In genomic region chr1:119882172-119883029, GRCh38 we compare ENCODE assay signal across 25 cellular contexts. TPM values are rescaled to one million over a fixed set of nuclear protein-coding genes. Genes with fewer than 3 reads are reported as not detected.
DNase-seq lines count a peak whose midpoint lies in the region; ATAC-seq, FAIRE-seq and TF ChIP-seq lines count a peak whose summit lies in the region.
"Had no signal": no experiment of that assay in that cellular context is flagged by ENCODE, and none has a peak within 500 bp of the region (broad histone marks: within the 10 kb centered on the region; RNA-seq: fewer than 3 reads in every experiment).

No MANE protein-coding gene starts in this region.

- H3K9ac ChIP-seq in kidney (ENCODE audit: low read length in 2 of 2) = no peak overlapping the region
- H3K9ac ChIP-seq: parathyroid adenoma had no signal

- no peak for TF ChIP-seq POLR2A in GM12891 (IDR thresholded peaks at IDR 0.05; ENCODE audit: low read depth, low read length)

- no peak overlapping the region for H3K4me3 ChIP-seq in epithelial cell of esophagus (ENCODE audit: low read length)
- H3K4me3 ChIP-seq in osteoblast (ENCODE audit: insufficient read depth, low read length) = no peak overlapping the region
- no peak overlapping the region for H3K4me3 ChIP-seq in kidney (ENCODE audit: low read length in 2 of 2)
- H3K4me3 ChIP-seq: GM12878, sigmoid colon, tibial nerve had no signal

- H3K27ac ChIP-seq in osteoblast (ENCODE audit: low read depth, low read length) = no peak overlapping the region
- H3K27ac ChIP-seq in kidney (ENCODE audit: low read depth in 2 of 2, low read length in 2 of 2) = no peak overlapping the region
- H3K27ac ChIP-seq: parathyroid adenoma, sigmoid colon, tibial nerve, VCaP had no signal

- no peak for TF ChIP-seq CTCF in epithelial cell of esophagus (IDR thresholded peaks at IDR 0.05; ENCODE audit: insufficient read depth, low read depth, low read length, missing control alignments)
- TF ChIP-seq CTCF in osteoblast (IDR thresholded peaks at IDR 0.05; ENCODE audit: extremely low read depth, low read depth, low read length) = no peak
- TF ChIP-seq CTCF in kidney (IDR thresholded peaks at IDR 0.05; ENCODE audit: borderline replicate concordance, extremely low read depth, insufficient read depth) = no peak

- H3K27me3 ChIP-seq in osteoblast (ENCODE audit: insufficient read depth, low read length) = no peaks in the 10 kb centered on the region
- H3K27me3 ChIP-seq: sigmoid colon, tibial nerve had no signal

- H3K79me2 ChIP-seq in osteoblast (ENCODE audit: insufficient read depth, low read length) = no peaks in the 10 kb centered on the region
- H3K79me2 ChIP-seq: parathyroid adenoma had no signal

- no peaks in the 10 kb centered on the region for H4K20me1 ChIP-seq in osteoblast (ENCODE audit: insufficient read depth, low read length)

- H2AFZ ChIP-seq in osteoblast (ENCODE audit: low read length) = peak overlapping the region; percentile 37
- H2AFZ ChIP-seq: parathyroid adenoma had no signal

- ATAC-seq in HG02610 (IDR thresholded peaks at IDR 0.05; ENCODE audit: unreplicated experiment) = no peak
- ATAC-seq: GM12878 had no signal

- no peak overlapping the region for H3K4me2 ChIP-seq in osteoblast (ENCODE audit: insufficient read depth, low read length)

- DNase-seq in CD1c-positive myeloid dendritic cell (ENCODE audit: extremely low spot score) (peak; percentile 44), NCI-H69 (lab: John Stamatoyannopoulos, UW) (peak; percentile 50), epithelial cell of esophagus (ENCODE audit: low read depth) (peak; percentile 17), osteoblast (ENCODE audit: insufficient read length, low spot score, missing footprints) (no peak), GM12891 (ENCODE audit: insufficient read length, low spot score) (no peak), kidney (no peak)
- no peak for DNase-seq in stimulated activated CD4-positive, alpha-beta T cell treated with anti-CD3 and anti-CD28 coated beads, Interleukin-1b, Interleukin-23, amount 100 ng/mL, for 48 hours
- DNase-seq: activated gamma-delta T cell; CD4-positive, alpha-beta T cell; DMS 273 treated with DMSO at 0.1 percent for 48 hours; KG1; mesendoderm; NCI-H187; NCI-H226; sigmoid colon; T-helper 1 cell had no signal

- H3K4me1 ChIP-seq in osteoblast (ENCODE audit: insufficient read depth, low read length) (peaks cover 11% of the 10 kb centered on the region), kidney (ENCODE audit: control insufficient read depth in 1 of 2, insufficient read depth in 1 of 2, low read depth in 1 of 2, low read length in 2 of 2) (no peaks in the 10 kb centered on the region)
- H3K4me1 ChIP-seq: parathyroid adenoma, sigmoid colon had no signal

- no peaks in the 10 kb centered on the region for H3K36me3 ChIP-seq in osteoblast (ENCODE audit: insufficient read depth, low read length)
- H3K36me3 ChIP-seq in kidney (ENCODE audit: control insufficient read depth in 1 of 2, insufficient read depth in 2 of 2, low read length in 2 of 2) = no peaks in the 10 kb centered on the region
- H3K36me3 ChIP-seq: sigmoid colon, tibial nerve had no signal

- no peak for FAIRE-seq in GM12891 (lab: Jason Lieb, UNC)
- FAIRE-seq in kidney (lab: Jason Lieb, UNC) = no peak
- FAIRE-seq: GM12878, GM19239 had no signal

- no peaks in the 10 kb centered on the region for H3K9me3 ChIP-seq in osteoblast (ENCODE audit: low read depth, low read length)
- no peaks in the 10 kb centered on the region for H3K9me3 ChIP-seq in kidney (ENCODE audit: control insufficient read depth in 1 of 2, low read length in 2 of 2)
- H3K9me3 ChIP-seq: sigmoid colon, tibial nerve had no signal

- intact Hi-C loops in kidney (cut with DNase I) = no loop called here

TF ChIP-seq in GM12891, 5 proteins besides CTCF, POLR2A, EP300 and RAD21:
- TF ChIP-seq POU2F2 (IDR thresholded peaks at IDR 0.05; ENCODE audit: low read depth, low read length) (no peak), PAX5 (IDR thresholded peaks at IDR 0.05; ENCODE audit: insufficient read depth, low read length, severe bottlenecking) (no peak), POLR2AphosphoS5 (IDR thresholded peaks at IDR 0.05; ENCODE audit: low read depth, low read length) (no peak), TAF1 (IDR thresholded peaks at IDR 0.05; ENCODE audit: low read depth, low read length) (no peak)

RNA-seq across cellular contexts. Expression of gene ADAM30, which starts 13.9 kb away (rescaled TPM):
- total RNA-seq in osteoblast = not detected in 2 replicates
- polyA plus RNA-seq in GM12891 (2012; ENCODE audit: low read depth, missing spikeins) = not detected
- not detected for total RNA-seq in kidney
- polyA plus RNA-seq in kidney (ENCODE audit: insufficient read depth, low read depth, low replicate concordance) = not detected
- total RNA-seq: CD4-positive, alpha-beta T cell; dermis microvascular lymphatic vessel endothelial cell; GM12878; H4; sigmoid colon; tibial nerve had no signal
- polyA plus RNA-seq: AG04450, GM12878, sigmoid colon had no signal

Comparison
In these comparisons a context has a peak if more than half of its experiments do, and no peak if none do; other contexts are left out.
1. DNase-seq: peak in CD1c-positive myeloid dendritic cell (single experiment), NCI-H69 (single experiment) and epithelial cell of esophagus (single experiment); none in osteoblast (single experiment), GM12891 (single experiment), stimulated activated CD4-positive, alpha-beta T cell treated with anti-CD3 and anti-CD28 coated beads, Interleukin-1b, Interleukin-23, amount 100 ng/mL, for 48 hours (single experiment) and kidney (single experiment).